8 cellular contexts compared by ENCODE assay signal in genomic region chr1:54542120-54542961, GRCh38. TPM values are rescaled to one million over a fixed set of nuclear protein-coding genes. Genes with fewer than 3 reads are reported as not detected.
DNase-seq lines count a peak whose midpoint lies in the region; ATAC-seq and TF ChIP-seq lines count a peak whose summit lies in the region.

No MANE protein-coding gene starts in this region.

- TF ChIP-seq POLR2A in heart left ventricle (IDR thresholded peaks at IDR 0.05) (no peak), vagina (IDR thresholded peaks at IDR 0.05) (no peak)

- peak overlapping the region; percentile 28 to 60 (median 52) for H3K4me3 ChIP-seq in heart left ventricle
- H3K4me3 ChIP-seq in vagina = peak overlapping the region; percentile 41 to 50

- intact Hi-C loops in heart left ventricle (cut with DNase I) (no loop called here), vagina (cut with DNase I) (no loop called here)

- H3K4me1 ChIP-seq in heart left ventricle (peaks cover 0 to 39% (median 15%) of the 10 kb centered on the region in 12 donors), vagina (peaks cover 23% of the 10 kb centered on the region)

- DNase-seq in D341Med (ENCODE audit: low spot score) (peak; percentile 68), LHCN-M2 (ENCODE audit: low read depth) (peak; percentile 89), SKM-1 (lab: John Stamatoyannopoulos, UW; ENCODE audit: unreplicated experiment) (peak; percentile 87), heart left ventricle (peak; percentile 53 to 82 (median 68)), progenitor cell of endocrine pancreas (ENCODE audit: low spot score, unreplicated experiment) (peak; percentile 72), vagina (ENCODE audit: extremely low spot score in 2 of 2) (no peak)
- peak; percentile 66 for DNase-seq in activated naive CD8-positive, alpha-beta T cell treated with anti-CD3 and anti-CD28 coated beads, Interleukin-2, amount 50 U/mL, for 24 hours

- ATAC-seq in GM21576 (IDR thresholded peaks at IDR 0.05; ENCODE audit: unreplicated experiment) = peak; percentile 53
- ATAC-seq in activated naive CD8-positive, alpha-beta T cell treated with anti-CD3 and anti-CD28 coated beads, Interleukin-2, amount 50 U/mL, for 24 hours = peak; percentile 90
- peak; percentile 38 to 89 (median 82) for ATAC-seq in heart left ventricle

- peaks cover 2% of the 10 kb centered on the region for H3K27me3 Mint-ChIP-seq in activated naive CD8-positive, alpha-beta T cell treated with anti-CD3 and anti-CD28 coated beads, Interleukin-2, amount 50 U/mL, for 24 hours
- peaks cover 39% of the 10 kb centered on the region for H3K27me3 Mint-ChIP-seq in progenitor cell of endocrine pancreas

- no peaks in the 10 kb centered on the region for H3K9me3 Mint-ChIP-seq in activated naive CD8-positive, alpha-beta T cell treated with anti-CD3 and anti-CD28 coated beads, Interleukin-2, amount 50 U/mL, for 24 hours
- H3K9me3 Mint-ChIP-seq in progenitor cell of endocrine pancreas (ENCODE audit: low read depth) = no peaks in the 10 kb centered on the region

- H3K4me1 Mint-ChIP-seq in activated naive CD8-positive, alpha-beta T cell treated with anti-CD3 and anti-CD28 coated beads, Interleukin-2, amount 50 U/mL, for 24 hours = peaks cover 18% of the 10 kb centered on the region
- peaks cover 5% of the 10 kb centered on the region for H3K4me1 Mint-ChIP-seq in progenitor cell of endocrine pancreas (ENCODE audit: low read depth)

- no peaks in the 10 kb centered on the region for H3K36me3 ChIP-seq in heart left ventricle
- H3K36me3 ChIP-seq in vagina = no peaks in the 10 kb centered on the region

- 5 to 6% (median 6%) methylated on average over 29 to 61 of the region's 61 CpGs for WGBS in heart left ventricle, 4 donors

- no peak overlapping the region for H3K27ac Mint-ChIP-seq in activated naive CD8-positive, alpha-beta T cell treated with anti-CD3 and anti-CD28 coated beads, Interleukin-2, amount 50 U/mL, for 24 hours
- peak overlapping the region; percentile 86 for H3K27ac Mint-ChIP-seq in progenitor cell of endocrine pancreas

- TF ChIP-seq CTCF in heart left ventricle (IDR thresholded peaks at IDR 0.05) (peak in 4 of 12 donors; percentile 3 to 38 (median 20)), progenitor cell of endocrine pancreas (IDR thresholded peaks at IDR 0.05; ENCODE audit: unreplicated experiment) (peak; percentile 45), vagina (IDR thresholded peaks at IDR 0.05) (no peak)

- H3K27ac ChIP-seq in heart left ventricle (peak overlapping the region in 11 of 12 donors; percentile 43 to 82 (median 65)), vagina (peak overlapping the region; percentile 86)

- H3K9me3 ChIP-seq in heart left ventricle (no peaks in the 10 kb centered on the region), vagina (no peaks in the 10 kb centered on the region)

- H3K36me3 Mint-ChIP-seq in activated naive CD8-positive, alpha-beta T cell treated with anti-CD3 and anti-CD28 coated beads, Interleukin-2, amount 50 U/mL, for 24 hours (ENCODE audit: low read depth) = no peaks in the 10 kb centered on the region
- H3K36me3 Mint-ChIP-seq in progenitor cell of endocrine pancreas (ENCODE audit: insufficient read depth) = no peaks in the 10 kb centered on the region

- peak overlapping the region; percentile 71 for H3K4me3 Mint-ChIP-seq in activated naive CD8-positive, alpha-beta T cell treated with anti-CD3 and anti-CD28 coated beads, Interleukin-2, amount 50 U/mL, for 24 hours
- H3K4me3 Mint-ChIP-seq in progenitor cell of endocrine pancreas (ENCODE audit: low read depth) = peak overlapping the region; percentile 73

- H3K27me3 ChIP-seq in heart left ventricle (peaks cover 0 to 7% (median 0%) of the 10 kb centered on the region in 9 donors), vagina (no peaks in the 10 kb centered on the region)

RNA-seq across cellular contexts. Expression of gene ACOT11, which starts 5.7 kb away (rescaled TPM):
- total RNA-seq in LHCN-M2 (2014; rRNA removed) (9.9 and 11.6 TPM in 2 replicates), heart left ventricle (10 to 100 TPM; 33.2 to 69.3 (median 55.9) TPM), progenitor cell of endocrine pancreas (1.7 and 2.2 TPM in 2 replicates), vagina (26.0 TPM)
- 11.1 TPM for polyA plus RNA-seq in LHCN-M2 (2012)
- polyA plus RNA-seq in heart left ventricle = 10 to 100 TPM; 40.8 to 60.8 TPM

Comparison
In these comparisons a context has a peak if more than half of its experiments do, and no peak if none do; other contexts are left out.
1. DNase-seq: peak in D341Med (single experiment), LHCN-M2 (single experiment), SKM-1 (single experiment), activated naive CD8-positive, alpha-beta T cell treated with anti-CD3 and anti-CD28 coated beads, Interleukin-2, amount 50 U/mL, for 24 hours (single experiment), heart left ventricle (5 of 5) and progenitor cell of endocrine pancreas (single experiment); none in vagina (0 of 2).
2. Peak in every context shown above with its lines, with median percentiles within 50 percentile points of each other: ATAC-seq.